In the genomic region with DNA sequence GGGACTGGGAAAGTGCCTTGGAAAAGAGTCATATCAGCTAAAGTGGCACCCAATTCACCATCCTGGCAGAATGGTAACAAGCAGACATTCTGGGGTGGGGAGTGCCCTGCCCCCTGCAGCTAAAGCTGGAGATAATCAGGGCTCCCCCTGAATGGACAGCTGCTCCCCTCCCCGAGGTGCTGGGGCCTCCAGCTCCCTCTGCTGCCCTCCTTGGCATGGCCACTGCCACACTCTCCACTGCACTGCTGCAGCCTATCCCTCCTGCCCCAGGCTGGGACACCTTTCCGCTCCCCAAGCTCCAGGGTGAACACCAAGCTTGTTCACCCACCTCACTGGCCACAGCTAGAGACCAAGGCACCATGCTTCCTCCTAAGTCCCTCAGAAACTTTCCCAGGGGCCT, we compare ENCODE assay signal across 2 cellular contexts.
TF ChIP-seq lines count a peak whose summit lies in the region.

No MANE protein-coding gene starts in this region.

TF ChIP-seq in HCT116, 20 proteins besides CTCF, POLR2A, EP300 and RAD21 (continued from another document):
- TF ChIP-seq POLR2AphosphoS5 (IDR thresholded peaks at IDR 0.05; ENCODE audit: low read depth, low read length) (no peak), TCF7L2 (IDR thresholded peaks at IDR 0.05; ENCODE audit: borderline replicate concordance, extremely low read depth, insufficient read depth, insufficient read length) (no peak), YY1 (IDR thresholded peaks at IDR 0.05; ENCODE audit: extremely low read depth, insufficient replicate concordance, low read depth, low read length) (no peak), FOSL1 (IDR thresholded peaks at IDR 0.05; ENCODE audit: low read depth) (no peak), CBX3 (IDR thresholded peaks at IDR 0.05; ENCODE audit: low read depth) (no peak), JUND (IDR thresholded peaks at IDR 0.05) (no peak), EZH2phosphoT487 (IDR thresholded peaks at IDR 0.05; ENCODE audit: borderline replicate concordance) (no peak), SIN3A (IDR thresholded peaks at IDR 0.05; ENCODE audit: low read depth) (no peak), ELF1 (IDR thresholded peaks at IDR 0.05; ENCODE audit: borderline replicate concordance, low read depth) (no peak), SP1 (IDR thresholded peaks at IDR 0.05; ENCODE audit: low read depth) (no peak), SRF (IDR thresholded peaks at IDR 0.05; ENCODE audit: low read depth) (no peak), EZH2 (IDR thresholded peaks at IDR 0.05) (no peak)
- TF ChIP-seq, protein P1, sequence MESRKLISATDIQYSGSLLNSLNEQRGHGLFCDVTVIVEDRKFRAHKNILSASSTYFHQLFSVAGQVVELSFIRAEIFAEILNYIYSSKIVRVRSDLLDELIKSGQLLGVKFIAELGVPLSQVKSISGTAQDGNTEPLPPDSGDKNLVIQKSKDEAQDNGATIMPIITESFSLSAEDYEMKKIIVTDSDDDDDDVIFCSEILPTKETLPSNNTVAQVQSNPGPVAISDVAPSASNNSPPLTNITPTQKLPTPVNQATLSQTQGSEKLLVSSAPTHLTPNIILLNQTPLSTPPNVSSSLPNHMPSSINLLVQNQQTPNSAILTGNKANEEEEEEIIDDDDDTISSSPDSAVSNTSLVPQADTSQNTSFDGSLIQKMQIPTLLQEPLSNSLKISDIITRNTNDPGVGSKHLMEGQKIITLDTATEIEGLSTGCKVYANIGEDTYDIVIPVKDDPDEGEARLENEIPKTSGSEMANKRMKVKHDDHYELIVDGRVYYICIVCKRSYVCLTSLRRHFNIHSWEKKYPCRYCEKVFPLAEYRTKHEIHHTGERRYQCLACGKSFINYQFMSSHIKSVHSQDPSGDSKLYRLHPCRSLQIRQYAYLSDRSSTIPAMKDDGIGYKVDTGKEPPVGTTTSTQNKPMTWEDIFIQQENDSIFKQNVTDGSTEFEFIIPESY (IDR thresholded peaks at IDR 0.05; ENCODE audit: extremely low read depth, insufficient replicate concordance, low read length) = no peak
- TF ChIP-seq, protein P2, sequence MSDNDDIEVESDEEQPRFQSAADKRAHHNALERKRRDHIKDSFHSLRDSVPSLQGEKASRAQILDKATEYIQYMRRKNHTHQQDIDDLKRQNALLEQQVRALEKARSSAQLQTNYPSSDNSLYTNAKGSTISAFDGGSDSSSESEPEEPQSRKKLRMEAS (IDR thresholded peaks at IDR 0.05) = no peak
- TF ChIP-seq, protein P3, sequence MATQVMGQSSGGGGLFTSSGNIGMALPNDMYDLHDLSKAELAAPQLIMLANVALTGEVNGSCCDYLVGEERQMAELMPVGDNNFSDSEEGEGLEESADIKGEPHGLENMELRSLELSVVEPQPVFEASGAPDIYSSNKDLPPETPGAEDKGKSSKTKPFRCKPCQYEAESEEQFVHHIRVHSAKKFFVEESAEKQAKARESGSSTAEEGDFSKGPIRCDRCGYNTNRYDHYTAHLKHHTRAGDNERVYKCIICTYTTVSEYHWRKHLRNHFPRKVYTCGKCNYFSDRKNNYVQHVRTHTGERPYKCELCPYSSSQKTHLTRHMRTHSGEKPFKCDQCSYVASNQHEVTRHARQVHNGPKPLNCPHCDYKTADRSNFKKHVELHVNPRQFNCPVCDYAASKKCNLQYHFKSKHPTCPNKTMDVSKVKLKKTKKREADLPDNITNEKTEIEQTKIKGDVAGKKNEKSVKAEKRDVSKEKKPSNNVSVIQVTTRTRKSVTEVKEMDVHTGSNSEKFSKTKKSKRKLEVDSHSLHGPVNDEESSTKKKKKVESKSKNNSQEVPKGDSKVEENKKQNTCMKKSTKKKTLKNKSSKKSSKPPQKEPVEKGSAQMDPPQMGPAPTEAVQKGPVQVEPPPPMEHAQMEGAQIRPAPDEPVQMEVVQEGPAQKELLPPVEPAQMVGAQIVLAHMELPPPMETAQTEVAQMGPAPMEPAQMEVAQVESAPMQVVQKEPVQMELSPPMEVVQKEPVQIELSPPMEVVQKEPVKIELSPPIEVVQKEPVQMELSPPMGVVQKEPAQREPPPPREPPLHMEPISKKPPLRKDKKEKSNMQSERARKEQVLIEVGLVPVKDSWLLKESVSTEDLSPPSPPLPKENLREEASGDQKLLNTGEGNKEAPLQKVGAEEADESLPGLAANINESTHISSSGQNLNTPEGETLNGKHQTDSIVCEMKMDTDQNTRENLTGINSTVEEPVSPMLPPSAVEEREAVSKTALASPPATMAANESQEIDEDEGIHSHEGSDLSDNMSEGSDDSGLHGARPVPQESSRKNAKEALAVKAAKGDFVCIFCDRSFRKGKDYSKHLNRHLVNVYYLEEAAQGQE (IDR thresholded peaks at IDR 0.05; ENCODE audit: low read depth) = no peak

TF ChIP-seq in K562, 482 proteins besides CTCF, POLR2A, EP300 and RAD21 (continued from another document):
- TF ChIP-seq, protein P4, sequence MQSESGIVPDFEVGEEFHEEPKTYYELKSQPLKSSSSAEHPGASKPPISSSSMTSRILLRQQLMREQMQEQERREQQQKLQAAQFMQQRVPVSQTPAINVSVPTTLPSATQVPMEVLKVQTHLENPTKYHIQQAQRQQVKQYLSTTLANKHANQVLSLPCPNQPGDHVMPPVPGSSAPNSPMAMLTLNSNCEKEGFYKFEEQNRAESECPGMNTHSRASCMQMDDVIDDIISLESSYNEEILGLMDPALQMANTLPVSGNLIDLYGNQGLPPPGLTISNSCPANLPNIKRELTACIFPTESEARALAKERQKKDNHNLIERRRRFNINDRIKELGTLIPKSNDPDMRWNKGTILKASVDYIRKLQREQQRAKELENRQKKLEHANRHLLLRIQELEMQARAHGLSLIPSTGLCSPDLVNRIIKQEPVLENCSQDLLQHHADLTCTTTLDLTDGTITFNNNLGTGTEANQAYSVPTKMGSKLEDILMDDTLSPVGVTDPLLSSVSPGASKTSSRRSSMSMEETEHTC (IDR thresholded peaks at IDR 0.05) = no peak
- TF ChIP-seq, protein P5, sequence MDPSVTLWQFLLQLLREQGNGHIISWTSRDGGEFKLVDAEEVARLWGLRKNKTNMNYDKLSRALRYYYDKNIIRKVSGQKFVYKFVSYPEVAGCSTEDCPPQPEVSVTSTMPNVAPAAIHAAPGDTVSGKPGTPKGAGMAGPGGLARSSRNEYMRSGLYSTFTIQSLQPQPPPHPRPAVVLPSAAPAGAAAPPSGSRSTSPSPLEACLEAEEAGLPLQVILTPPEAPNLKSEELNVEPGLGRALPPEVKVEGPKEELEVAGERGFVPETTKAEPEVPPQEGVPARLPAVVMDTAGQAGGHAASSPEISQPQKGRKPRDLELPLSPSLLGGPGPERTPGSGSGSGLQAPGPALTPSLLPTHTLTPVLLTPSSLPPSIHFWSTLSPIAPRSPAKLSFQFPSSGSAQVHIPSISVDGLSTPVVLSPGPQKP (CRISPR knock-in tag; IDR thresholded peaks at IDR 0.05) = no peak
- TF ChIP-seq MYBL2 (IDR thresholded peaks at IDR 0.05; ENCODE audit: low read depth) (no peak), MYBL2 (CRISPR knock-in tag; IDR thresholded peaks at IDR 0.05; ENCODE audit: borderline replicate concordance) (no peak), NCOA2 (IDR thresholded peaks at IDR 0.05; ENCODE audit: partially characterized antibody in 2 of 2) (no peak), NUFIP1 (IDR thresholded peaks at IDR 0.05; ENCODE audit: partially characterized antibody) (no peak), CXXC5 (CRISPR knock-in tag; IDR thresholded peaks at IDR 0.05) (no peak), ZNF444 (CRISPR knock-in tag; IDR thresholded peaks at IDR 0.05) (no peak), ZNF124 (CRISPR knock-in tag; IDR thresholded peaks at IDR 0.05) (no peak), ZFP1 (CRISPR knock-in tag; IDR thresholded peaks at IDR 0.05) (no peak), ZNF311 (CRISPR knock-in tag; IDR thresholded peaks at IDR 0.05) (no peak), MCM7 (IDR thresholded peaks at IDR 0.05) (no peak), NR3C1 (CRISPR knock-in tag; IDR thresholded peaks at IDR 0.05) (no peak), NFIC (IDR thresholded peaks at IDR 0.05) (no peak), LEF1 (IDR thresholded peaks at IDR 0.05) (no peak)
- TF ChIP-seq, protein P6, sequence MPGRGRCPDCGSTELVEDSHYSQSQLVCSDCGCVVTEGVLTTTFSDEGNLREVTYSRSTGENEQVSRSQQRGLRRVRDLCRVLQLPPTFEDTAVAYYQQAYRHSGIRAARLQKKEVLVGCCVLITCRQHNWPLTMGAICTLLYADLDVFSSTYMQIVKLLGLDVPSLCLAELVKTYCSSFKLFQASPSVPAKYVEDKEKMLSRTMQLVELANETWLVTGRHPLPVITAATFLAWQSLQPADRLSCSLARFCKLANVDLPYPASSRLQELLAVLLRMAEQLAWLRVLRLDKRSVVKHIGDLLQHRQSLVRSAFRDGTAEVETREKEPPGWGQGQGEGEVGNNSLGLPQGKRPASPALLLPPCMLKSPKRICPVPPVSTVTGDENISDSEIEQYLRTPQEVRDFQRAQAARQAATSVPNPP (IDR thresholded peaks at IDR 0.05; ENCODE audit: borderline replicate concordance, insufficient read depth, insufficient read length) = no peak
- TF ChIP-seq, protein P7, sequence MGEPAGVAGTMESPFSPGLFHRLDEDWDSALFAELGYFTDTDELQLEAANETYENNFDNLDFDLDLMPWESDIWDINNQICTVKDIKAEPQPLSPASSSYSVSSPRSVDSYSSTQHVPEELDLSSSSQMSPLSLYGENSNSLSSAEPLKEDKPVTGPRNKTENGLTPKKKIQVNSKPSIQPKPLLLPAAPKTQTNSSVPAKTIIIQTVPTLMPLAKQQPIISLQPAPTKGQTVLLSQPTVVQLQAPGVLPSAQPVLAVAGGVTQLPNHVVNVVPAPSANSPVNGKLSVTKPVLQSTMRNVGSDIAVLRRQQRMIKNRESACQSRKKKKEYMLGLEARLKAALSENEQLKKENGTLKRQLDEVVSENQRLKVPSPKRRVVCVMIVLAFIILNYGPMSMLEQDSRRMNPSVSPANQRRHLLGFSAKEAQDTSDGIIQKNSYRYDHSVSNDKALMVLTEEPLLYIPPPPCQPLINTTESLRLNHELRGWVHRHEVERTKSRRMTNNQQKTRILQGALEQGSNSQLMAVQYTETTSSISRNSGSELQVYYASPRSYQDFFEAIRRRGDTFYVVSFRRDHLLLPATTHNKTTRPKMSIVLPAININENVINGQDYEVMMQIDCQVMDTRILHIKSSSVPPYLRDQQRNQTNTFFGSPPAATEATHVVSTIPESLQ (CRISPR knock-in tag; IDR thresholded peaks at IDR 0.05) = no peak
- TF ChIP-seq, protein P8, sequence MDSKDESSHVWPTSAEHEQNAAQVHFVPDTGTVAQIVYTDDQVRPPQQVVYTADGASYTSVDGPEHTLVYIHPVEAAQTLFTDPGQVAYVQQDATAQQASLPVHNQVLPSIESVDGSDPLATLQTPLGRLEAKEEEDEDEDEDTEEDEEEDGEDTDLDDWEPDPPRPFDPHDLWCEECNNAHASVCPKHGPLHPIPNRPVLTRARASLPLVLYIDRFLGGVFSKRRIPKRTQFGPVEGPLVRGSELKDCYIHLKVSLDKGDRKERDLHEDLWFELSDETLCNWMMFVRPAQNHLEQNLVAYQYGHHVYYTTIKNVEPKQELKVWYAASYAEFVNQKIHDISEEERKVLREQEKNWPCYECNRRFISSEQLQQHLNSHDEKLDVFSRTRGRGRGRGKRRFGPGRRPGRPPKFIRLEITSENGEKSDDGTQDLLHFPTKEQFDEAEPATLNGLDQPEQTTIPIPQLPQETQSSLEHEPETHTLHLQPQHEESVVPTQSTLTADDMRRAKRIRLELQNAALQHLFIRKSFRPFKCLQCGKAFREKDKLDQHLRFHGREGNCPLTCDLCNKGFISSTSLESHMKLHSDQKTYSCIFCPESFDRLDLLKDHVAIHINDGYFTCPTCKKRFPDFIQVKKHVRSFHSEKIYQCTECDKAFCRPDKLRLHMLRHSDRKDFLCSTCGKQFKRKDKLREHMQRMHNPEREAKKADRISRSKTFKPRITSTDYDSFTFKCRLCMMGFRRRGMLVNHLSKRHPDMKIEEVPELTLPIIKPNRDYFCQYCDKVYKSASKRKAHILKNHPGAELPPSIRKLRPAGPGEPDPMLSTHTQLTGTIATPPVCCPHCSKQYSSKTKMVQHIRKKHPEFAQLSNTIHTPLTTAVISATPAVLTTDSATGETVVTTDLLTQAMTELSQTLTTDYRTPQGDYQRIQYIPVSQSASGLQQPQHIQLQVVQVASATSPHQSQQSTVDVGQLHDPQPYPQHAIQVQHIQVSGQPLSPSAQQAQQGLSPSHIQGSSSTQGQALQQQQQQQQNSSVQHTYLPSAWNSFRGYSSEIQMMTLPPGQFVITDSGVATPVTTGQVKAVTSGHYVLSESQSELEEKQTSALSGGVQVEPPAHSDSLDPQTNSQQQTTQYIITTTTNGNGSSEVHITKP (IDR thresholded peaks at IDR 0.05; ENCODE audit: partially characterized antibody) = no peak
